ENCODE assay signal across 18 cellular contexts in the genomic region with DNA sequence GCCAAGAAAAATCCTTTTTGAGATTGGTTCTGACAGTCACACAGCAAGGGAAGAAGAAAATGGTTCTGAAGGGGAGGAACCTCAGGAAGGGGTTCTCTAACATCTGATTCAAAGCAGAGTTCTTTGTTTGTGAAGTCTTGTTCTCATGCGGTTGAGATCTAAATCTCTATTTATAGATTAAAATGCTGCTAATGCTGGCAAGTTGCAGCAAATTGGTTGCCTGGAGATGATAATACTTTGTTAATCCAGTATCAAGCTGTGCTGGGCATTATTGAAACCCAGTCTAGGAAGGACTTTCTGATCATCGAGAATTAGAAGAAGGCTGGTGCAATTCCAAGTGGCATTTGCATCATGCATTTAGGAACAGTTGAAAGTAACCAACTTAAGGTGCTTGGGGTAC. TPM values are rescaled to one million over a fixed set of nuclear protein-coding genes. Genes with fewer than 3 reads are reported as not detected.
A peak's percentile ranks its signal among the peaks of the same experiment; 100 is the strongest.
DNase-seq lines count a peak whose midpoint lies in the region; ATAC-seq and TF ChIP-seq lines count a peak whose summit lies in the region.
"Had no signal": no experiment of that assay in that cellular context is flagged by ENCODE, and none has a peak within 500 bp of the region (broad histone marks: within the 10 kb centered on the region; RNA-seq: fewer than 3 reads in every experiment).

No MANE protein-coding gene starts in this region.

- no peaks in the 10 kb centered on the region for H4K20me1 ChIP-seq in GM23248 (ENCODE audit: insufficient read depth)

- H3K4me3 ChIP-seq in A673 (ENCODE audit: low read depth, low read length, poor library complexity, severe bottlenecking) (no peak overlapping the region), GM23248 (no peak overlapping the region), WERI-Rb-1 (ENCODE audit: low read depth, low read length) (no peak overlapping the region)

- peak overlapping the region; percentile 80 for H3K27ac ChIP-seq in A673 (ENCODE audit: low read depth, low read length, poor library complexity, severe bottlenecking)
- H3K27ac ChIP-seq in GM23248 = no peak overlapping the region
- H3K27ac ChIP-seq in WERI-Rb-1 = peak overlapping the region; percentile 94

- H3K79me2 ChIP-seq in GM23248 (ENCODE audit: insufficient read depth) = no peaks in the 10 kb centered on the region

- peak overlapping the region; percentile 52 for H2AFZ ChIP-seq in GM23248

- H3F3A ChIP-seq in GM23248 (ENCODE audit: insufficient read depth) = peaks cover 13% of the 10 kb centered on the region; the same call in 1 of the 2 replicates

- DNase-seq in A673 (ENCODE audit: low spot score) = peak; percentile 44
- DNase-seq in GM23248 = peak; percentile 36
- peak; percentile 52 for DNase-seq in WERI-Rb-1
- peak; percentile 34 for DNase-seq in fibroblast of gingiva (ENCODE audit: low read depth)
- no peak for DNase-seq in left ventricle myocardium superior
- DNase-seq in activated T-cell treated with anti-CD3 and anti-CD28 coated beads for 4 hours = no peak
- DNase-seq in hepatic stellate cell (ENCODE audit: low spot score) = no peak
- DNase-seq: DND-41, GF-D8, NCI-H1436 treated with DMSO at 0.1 percent for 48 hours, NCI-H2081, NCI-H69, Right ventricle myocardium superior had no signal

- in situ Hi-C loops in GM23248 (cut with MboI) = no loop called here

- H3K36me3 ChIP-seq in A673 (ENCODE audit: insufficient read depth, low read length, poor library complexity, severe bottlenecking) (no peaks in the 10 kb centered on the region), GM23248 (ENCODE audit: low read depth) (no peaks in the 10 kb centered on the region), WERI-Rb-1 (no peaks in the 10 kb centered on the region)

- H3K27me3 ChIP-seq in A673 (replicated peaks; ENCODE audit: insufficient read depth, low read depth, low read length, poor library complexity) (no peaks in the 10 kb centered on the region), GM23248 (replicated peaks; ENCODE audit: insufficient read depth) (no peaks in the 10 kb centered on the region), WERI-Rb-1 (ENCODE audit: insufficient read depth, low read depth, severe bottlenecking) (no peaks in the 10 kb centered on the region)

- BruUV-seq in A673 (replicated peaks; lab: Mats Ljungman, UMichigan) = no TSS peak

- CTCF ChIA-PET in A673 (lab: Charles Lee) = no interaction called here

- 8 to 13% methylated on average over 2 of the region's 2 CpGs for WGBS in GM23248 (ENCODE audit: low coverage in 1 of 2, low lambda C conversion rate in 2 of 2, missing lambda C conversion rate in 2 of 2), 2 experiments

- H3K9me2 ChIP-seq in GM23248 (ENCODE audit: insufficient read depth) = 0 out of 2 replicates have a peak, but pooled peaks cover 8% of the 10 kb centered on the region

- no peak overlapping the region for H3K4me2 ChIP-seq in GM23248 (ENCODE audit: unreplicated experiment)

- H3K9me3 ChIP-seq in A673 (ENCODE audit: low read depth, low read length, poor library complexity, severe bottlenecking) = no peaks in the 10 kb centered on the region
- H3K9me3 ChIP-seq in GM23248 (ENCODE audit: low read depth) = no peaks in the 10 kb centered on the region
- peaks cover 2% of the 10 kb centered on the region for H3K9me3 ChIP-seq in WERI-Rb-1 (ENCODE audit: severe bottlenecking)

- TF ChIP-seq CTCF in A673 (conservative IDR thresholded peaks at IDR 0.05; ENCODE audit: low read depth, low read length) (no peak), WERI-Rb-1 (IDR thresholded peaks at IDR 0.05; ENCODE audit: low read depth, low read length) (no peak)

- H3K4me1 ChIP-seq in A673 (ENCODE audit: insufficient read depth, low read length, poor library complexity, severe bottlenecking) = peaks cover 5% of the 10 kb centered on the region
- H3K4me1 ChIP-seq in GM23248 (ENCODE audit: insufficient read depth) = peaks cover 30% of the 10 kb centered on the region

- POLR2A ChIA-PET in A673 (lab: Charles Lee; ENCODE audit: low non-redundant PET) = interaction anchor here (0.7 kb wide), 1 partner anchor 1480 kb away, joined by 3 read pairs; no protein-coding TSS in a partner anchor

- intact Hi-C loops in A673 (cut with micrococcal nuclease; ENCODE audit: unreplicated experiment) = no loop called here
- intact Hi-C loops in left ventricle myocardium superior (cut with micrococcal nuclease) = no loop called here

- no peak overlapping the region for H3K9ac ChIP-seq in GM23248

- ATAC-seq in left ventricle myocardium superior (no peak), GM21786 (IDR thresholded peaks at IDR 0.05; ENCODE audit: unreplicated experiment) (no peak)
- ATAC-seq: HCT116, Panc1, SK-N-SH treated with all-trans-retinoic acid at 6 μM for 48 hours had no signal

RNA-seq across cellular contexts. Expression of a gene that starts 34.0 kb away (rescaled TPM):
- total RNA-seq in A673 (2021) (not detected in 2 replicates), left ventricle myocardium superior (1.2 TPM)
- 0.32 TPM in 1 of 2 replicates, not detected in the other for total RNA-seq in GM23248 (2014; rRNA removed; shearing (Covaris generic))
- polyA plus RNA-seq in GM23248 (2016; fragmentation: Nextera tagmentation; extraction: Ambion mirVana) = 0.11 and 0.15 TPM in 2 replicates
- polyA plus RNA-seq: IgD-negative memory B cell had no signal

Comparison
In these comparisons a context has a peak if more than half of its experiments do, and no peak if none do; other contexts are left out.
1. DNase-seq: peak in A673 (single experiment), GM23248 (single experiment), WERI-Rb-1 (single experiment) and fibroblast of gingiva (single experiment); none in left ventricle myocardium superior (single experiment), activated T-cell treated with anti-CD3 and anti-CD28 coated beads for 4 hours (single experiment) and hepatic stellate cell (single experiment).